Comparison of ENCODE assay signal across 1 cellular context in the genomic region with DNA sequence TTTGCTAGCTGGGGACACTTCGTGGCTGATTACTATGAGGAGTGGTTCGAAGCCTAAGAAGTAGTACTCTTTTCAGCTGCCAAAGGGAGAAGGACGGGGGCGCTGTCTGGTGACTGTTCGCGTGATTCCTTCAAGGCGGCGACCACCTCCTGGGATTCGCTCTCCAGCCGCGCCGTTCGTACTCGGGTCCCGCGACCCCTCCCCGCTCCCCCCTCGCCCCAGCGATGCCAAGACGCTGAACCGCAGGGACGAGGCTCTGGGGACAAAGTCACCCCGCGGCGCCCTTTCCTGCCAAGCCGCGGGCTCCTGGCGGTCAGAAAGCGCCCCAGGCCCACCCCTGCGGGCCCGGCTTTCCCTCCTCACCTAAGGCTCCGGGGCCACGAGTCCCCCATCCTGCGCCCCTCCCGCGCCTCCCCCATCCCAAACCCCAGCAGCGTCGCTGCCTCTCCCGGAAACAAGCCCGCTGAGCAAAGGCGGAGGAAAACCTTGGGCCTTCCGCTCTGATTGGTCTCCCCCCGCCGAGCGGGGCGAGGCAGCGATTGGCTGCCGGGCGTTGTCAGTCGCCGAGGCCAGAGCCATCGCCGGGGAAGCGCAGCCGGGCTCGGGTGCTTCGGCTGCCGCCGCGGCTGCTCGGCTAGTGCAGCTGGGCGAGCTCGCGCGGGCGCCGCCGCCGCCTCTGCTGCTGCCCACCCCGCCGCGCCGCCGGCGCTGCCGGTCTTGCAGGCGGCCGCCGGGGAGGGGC.
TF ChIP-seq lines count a peak whose summit lies in the region.

A gene (plus strand): TSS at position 572 of the 742 bp plus-strand sequence.

TF ChIP-seq in H1, 55 proteins besides CTCF, POLR2A, EP300 and RAD21:
- TF ChIP-seq JUN (IDR thresholded peaks at IDR 0.05; ENCODE audit: low read depth, low read length) (no peak), EGR1 (IDR thresholded peaks at IDR 0.05; ENCODE audit: borderline replicate concordance, low read depth, low read length) (0 out of 2 replicates have a peak, but pooled peaks have one; percentile 9), GTF2F1 (IDR thresholded peaks at IDR 0.05; ENCODE audit: borderline replicate concordance, low read depth, low read length) (no peak), RFX5 (IDR thresholded peaks at IDR 0.05; ENCODE audit: borderline replicate concordance, low read depth, low read length) (no peak), YY1 (IDR thresholded peaks at IDR 0.05; ENCODE audit: low read depth, low read length) (0 out of 2 replicates have a peak, but pooled peaks have one; percentile 4), RBBP5 (IDR thresholded peaks at IDR 0.05; ENCODE audit: borderline replicate concordance, low read depth, low read length) (0 out of 2 replicates have a peak, but pooled peaks have one; percentile 33), SP2 (IDR thresholded peaks at IDR 0.05; ENCODE audit: low read length) (peak; percentile 35), KDM1A (IDR thresholded peaks at IDR 0.05; ENCODE audit: borderline replicate concordance, low read length) (peak; percentile 70; the same call in 1 of the 2 replicates), SIRT6 (IDR thresholded peaks at IDR 0.05; ENCODE audit: low read length) (no peak), MAFK (IDR thresholded peaks at IDR 0.05; ENCODE audit: low read depth, low read length) (no peak), TCF12 (IDR thresholded peaks at IDR 0.05; ENCODE audit: low read depth, low read length) (0 out of 2 replicates have a peak, but pooled peaks have one; percentile 30), GABPA (IDR thresholded peaks at IDR 0.05; ENCODE audit: borderline replicate concordance, insufficient read depth, low read length) (no peak; the same call in 1 of the 2 replicates), TAF7 (optimal IDR thresholded peaks at IDR 0.05; ENCODE audit: borderline replicate concordance, low read depth, low read length) (peak; percentile 11), CTBP2 (IDR thresholded peaks at IDR 0.05; ENCODE audit: borderline replicate concordance, insufficient read depth, insufficient read length, low read length) (peak; percentile 54), SRF (IDR thresholded peaks at IDR 0.05; ENCODE audit: low read depth, low read length) (no peak), HDAC6 (IDR thresholded peaks at IDR 0.05; ENCODE audit: low read depth, low read length) (no peak), KDM5A (IDR thresholded peaks at IDR 0.05; ENCODE audit: low read length) (no peak), CBX8 (IDR thresholded peaks at IDR 0.05; ENCODE audit: borderline replicate concordance, low read depth, low read length) (no peak), SIN3A (conservative IDR thresholded peaks at IDR 0.05 in 1 of 2, IDR thresholded peaks at IDR 0.05 in 1 of 2; ENCODE audit: low read depth in 1 of 2, low read length in 2 of 2) (no peak; a peak in 2 of 4 replicates), HDAC2 (IDR thresholded peaks at IDR 0.05; ENCODE audit: borderline replicate concordance in 1 of 2, low read depth in 2 of 2, low read length in 2 of 2) (0 out of 4 replicates have a peak, but pooled peaks of 1 of the 2 experiments have one; percentile 8), ASH2L (IDR thresholded peaks at IDR 0.05; ENCODE audit: low read length) (peak; percentile 92), NANOG (IDR thresholded peaks at IDR 0.05; ENCODE audit: insufficient read depth, low read depth, low read length, poor library complexity, severe bottlenecking) (peak; percentile 12), BCL11A (IDR thresholded peaks at IDR 0.05; ENCODE audit: low read depth in 2 of 2, low read length in 2 of 2) (no peak), POU5F1 (IDR thresholded peaks at IDR 0.05; ENCODE audit: low read depth, low read length) (no peak), JUND (IDR thresholded peaks at IDR 0.05; ENCODE audit: low read length) (no peak), BACH1 (IDR thresholded peaks at IDR 0.05; ENCODE audit: low read length) (0 out of 2 replicates have a peak, but pooled peaks have one; percentile 27), TBP (IDR thresholded peaks at IDR 0.05; ENCODE audit: low read depth, low read length) (peak; percentile 44; the same call in 1 of the 2 replicates), SIX5 (IDR thresholded peaks at IDR 0.05; ENCODE audit: low read depth, low read length) (no peak), CEBPB (IDR thresholded peaks at IDR 0.05; ENCODE audit: low read depth, low read length) (no peak), CBX5 (IDR thresholded peaks at IDR 0.05; ENCODE audit: low read depth, low read length) (no peak), TEAD4 (IDR thresholded peaks at IDR 0.05; ENCODE audit: low read depth, low read length) (0 out of 2 replicates have a peak, but pooled peaks have one; percentile 14), SP1 (IDR thresholded peaks at IDR 0.05; ENCODE audit: low read depth, low read length) (peak; percentile 83), RXRA (IDR thresholded peaks at IDR 0.05; ENCODE audit: insufficient read depth, low read depth, low read length) (no peak), NRF1 (IDR thresholded peaks at IDR 0.05; ENCODE audit: low read depth, low read length) (no peak), EZH2 (IDR thresholded peaks at IDR 0.05; ENCODE audit: low read depth, low read length, severe bottlenecking) (no peak), POLR2AphosphoS5 (IDR thresholded peaks at IDR 0.05; ENCODE audit: low read depth, low read length) (peak; percentile 42; the same call in 1 of the 2 replicates), ZNF274 (IDR thresholded peaks at IDR 0.05; ENCODE audit: borderline replicate concordance, extremely low read depth, low read length) (no peak), BRCA1 (IDR thresholded peaks at IDR 0.05; ENCODE audit: low read depth, low read length) (no peak), SP4 (IDR thresholded peaks at IDR 0.05; ENCODE audit: low read length) (no peak), CHD2 (IDR thresholded peaks at IDR 0.05; ENCODE audit: low read length) (peak; percentile 78), TAF1 (IDR thresholded peaks at IDR 0.05; ENCODE audit: low read depth, low read length) (peak; percentile 32; the same call in 1 of the 2 replicates), CREB1 (IDR thresholded peaks at IDR 0.05) (peak; percentile 61), PHF8 (conservative IDR thresholded peaks at IDR 0.05; ENCODE audit: low read depth, low read length) (peak; percentile 80), KDM4A (IDR thresholded peaks at IDR 0.05; ENCODE audit: low read depth, low read length, severe bottlenecking) (no peak), RNF2 (IDR thresholded peaks at IDR 0.05; ENCODE audit: borderline replicate concordance, low read depth, low read length, missing control alignments, poor library complexity, severe bottlenecking) (no peak)
- TF ChIP-seq, protein P1, sequence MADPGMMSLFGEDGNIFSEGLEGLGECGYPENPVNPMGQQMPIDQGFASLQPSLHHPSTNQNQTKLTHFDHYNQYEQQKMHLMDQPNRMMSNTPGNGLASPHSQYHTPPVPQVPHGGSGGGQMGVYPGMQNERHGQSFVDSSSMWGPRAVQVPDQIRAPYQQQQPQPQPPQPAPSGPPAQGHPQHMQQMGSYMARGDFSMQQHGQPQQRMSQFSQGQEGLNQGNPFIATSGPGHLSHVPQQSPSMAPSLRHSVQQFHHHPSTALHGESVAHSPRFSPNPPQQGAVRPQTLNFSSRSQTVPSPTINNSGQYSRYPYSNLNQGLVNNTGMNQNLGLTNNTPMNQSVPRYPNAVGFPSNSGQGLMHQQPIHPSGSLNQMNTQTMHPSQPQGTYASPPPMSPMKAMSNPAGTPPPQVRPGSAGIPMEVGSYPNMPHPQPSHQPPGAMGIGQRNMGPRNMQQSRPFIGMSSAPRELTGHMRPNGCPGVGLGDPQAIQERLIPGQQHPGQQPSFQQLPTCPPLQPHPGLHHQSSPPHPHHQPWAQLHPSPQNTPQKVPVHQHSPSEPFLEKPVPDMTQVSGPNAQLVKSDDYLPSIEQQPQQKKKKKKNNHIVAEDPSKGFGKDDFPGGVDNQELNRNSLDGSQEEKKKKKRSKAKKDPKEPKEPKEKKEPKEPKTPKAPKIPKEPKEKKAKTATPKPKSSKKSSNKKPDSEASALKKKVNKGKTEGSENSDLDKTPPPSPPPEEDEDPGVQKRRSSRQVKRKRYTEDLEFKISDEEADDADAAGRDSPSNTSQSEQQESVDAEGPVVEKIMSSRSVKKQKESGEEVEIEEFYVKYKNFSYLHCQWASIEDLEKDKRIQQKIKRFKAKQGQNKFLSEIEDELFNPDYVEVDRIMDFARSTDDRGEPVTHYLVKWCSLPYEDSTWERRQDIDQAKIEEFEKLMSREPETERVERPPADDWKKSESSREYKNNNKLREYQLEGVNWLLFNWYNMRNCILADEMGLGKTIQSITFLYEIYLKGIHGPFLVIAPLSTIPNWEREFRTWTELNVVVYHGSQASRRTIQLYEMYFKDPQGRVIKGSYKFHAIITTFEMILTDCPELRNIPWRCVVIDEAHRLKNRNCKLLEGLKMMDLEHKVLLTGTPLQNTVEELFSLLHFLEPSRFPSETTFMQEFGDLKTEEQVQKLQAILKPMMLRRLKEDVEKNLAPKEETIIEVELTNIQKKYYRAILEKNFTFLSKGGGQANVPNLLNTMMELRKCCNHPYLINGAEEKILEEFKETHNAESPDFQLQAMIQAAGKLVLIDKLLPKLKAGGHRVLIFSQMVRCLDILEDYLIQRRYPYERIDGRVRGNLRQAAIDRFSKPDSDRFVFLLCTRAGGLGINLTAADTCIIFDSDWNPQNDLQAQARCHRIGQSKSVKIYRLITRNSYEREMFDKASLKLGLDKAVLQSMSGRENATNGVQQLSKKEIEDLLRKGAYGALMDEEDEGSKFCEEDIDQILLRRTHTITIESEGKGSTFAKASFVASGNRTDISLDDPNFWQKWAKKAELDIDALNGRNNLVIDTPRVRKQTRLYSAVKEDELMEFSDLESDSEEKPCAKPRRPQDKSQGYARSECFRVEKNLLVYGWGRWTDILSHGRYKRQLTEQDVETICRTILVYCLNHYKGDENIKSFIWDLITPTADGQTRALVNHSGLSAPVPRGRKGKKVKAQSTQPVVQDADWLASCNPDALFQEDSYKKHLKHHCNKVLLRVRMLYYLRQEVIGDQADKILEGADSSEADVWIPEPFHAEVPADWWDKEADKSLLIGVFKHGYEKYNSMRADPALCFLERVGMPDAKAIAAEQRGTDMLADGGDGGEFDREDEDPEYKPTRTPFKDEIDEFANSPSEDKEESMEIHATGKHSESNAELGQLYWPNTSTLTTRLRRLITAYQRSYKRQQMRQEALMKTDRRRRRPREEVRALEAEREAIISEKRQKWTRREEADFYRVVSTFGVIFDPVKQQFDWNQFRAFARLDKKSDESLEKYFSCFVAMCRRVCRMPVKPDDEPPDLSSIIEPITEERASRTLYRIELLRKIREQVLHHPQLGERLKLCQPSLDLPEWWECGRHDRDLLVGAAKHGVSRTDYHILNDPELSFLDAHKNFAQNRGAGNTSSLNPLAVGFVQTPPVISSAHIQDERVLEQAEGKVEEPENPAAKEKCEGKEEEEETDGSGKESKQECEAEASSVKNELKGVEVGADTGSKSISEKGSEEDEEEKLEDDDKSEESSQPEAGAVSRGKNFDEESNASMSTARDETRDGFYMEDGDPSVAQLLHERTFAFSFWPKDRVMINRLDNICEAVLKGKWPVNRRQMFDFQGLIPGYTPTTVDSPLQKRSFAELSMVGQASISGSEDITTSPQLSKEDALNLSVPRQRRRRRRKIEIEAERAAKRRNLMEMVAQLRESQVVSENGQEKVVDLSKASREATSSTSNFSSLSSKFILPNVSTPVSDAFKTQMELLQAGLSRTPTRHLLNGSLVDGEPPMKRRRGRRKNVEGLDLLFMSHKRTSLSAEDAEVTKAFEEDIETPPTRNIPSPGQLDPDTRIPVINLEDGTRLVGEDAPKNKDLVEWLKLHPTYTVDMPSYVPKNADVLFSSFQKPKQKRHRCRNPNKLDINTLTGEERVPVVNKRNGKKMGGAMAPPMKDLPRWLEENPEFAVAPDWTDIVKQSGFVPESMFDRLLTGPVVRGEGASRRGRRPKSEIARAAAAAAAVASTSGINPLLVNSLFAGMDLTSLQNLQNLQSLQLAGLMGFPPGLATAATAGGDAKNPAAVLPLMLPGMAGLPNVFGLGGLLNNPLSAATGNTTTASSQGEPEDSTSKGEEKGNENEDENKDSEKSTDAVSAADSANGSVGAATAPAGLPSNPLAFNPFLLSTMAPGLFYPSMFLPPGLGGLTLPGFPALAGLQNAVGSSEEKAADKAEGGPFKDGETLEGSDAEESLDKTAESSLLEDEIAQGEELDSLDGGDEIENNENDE (IDR thresholded peaks at IDR 0.05; ENCODE audit: insufficient replicate concordance, low read length), result no peak
- TF ChIP-seq, protein P2, sequence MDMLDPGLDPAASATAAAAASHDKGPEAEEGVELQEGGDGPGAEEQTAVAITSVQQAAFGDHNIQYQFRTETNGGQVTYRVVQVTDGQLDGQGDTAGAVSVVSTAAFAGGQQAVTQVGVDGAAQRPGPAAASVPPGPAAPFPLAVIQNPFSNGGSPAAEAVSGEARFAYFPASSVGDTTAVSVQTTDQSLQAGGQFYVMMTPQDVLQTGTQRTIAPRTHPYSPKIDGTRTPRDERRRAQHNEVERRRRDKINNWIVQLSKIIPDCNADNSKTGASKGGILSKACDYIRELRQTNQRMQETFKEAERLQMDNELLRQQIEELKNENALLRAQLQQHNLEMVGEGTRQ (IDR thresholded peaks at IDR 0.05; ENCODE audit: low read length), result no peak
- TF ChIP-seq, protein P3, sequence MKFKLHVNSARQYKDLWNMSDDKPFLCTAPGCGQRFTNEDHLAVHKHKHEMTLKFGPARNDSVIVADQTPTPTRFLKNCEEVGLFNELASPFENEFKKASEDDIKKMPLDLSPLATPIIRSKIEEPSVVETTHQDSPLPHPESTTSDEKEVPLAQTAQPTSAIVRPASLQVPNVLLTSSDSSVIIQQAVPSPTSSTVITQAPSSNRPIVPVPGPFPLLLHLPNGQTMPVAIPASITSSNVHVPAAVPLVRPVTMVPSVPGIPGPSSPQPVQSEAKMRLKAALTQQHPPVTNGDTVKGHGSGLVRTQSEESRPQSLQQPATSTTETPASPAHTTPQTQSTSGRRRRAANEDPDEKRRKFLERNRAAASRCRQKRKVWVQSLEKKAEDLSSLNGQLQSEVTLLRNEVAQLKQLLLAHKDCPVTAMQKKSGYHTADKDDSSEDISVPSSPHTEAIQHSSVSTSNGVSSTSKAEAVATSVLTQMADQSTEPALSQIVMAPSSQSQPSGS (IDR thresholded peaks at IDR 0.05; ENCODE audit: low read length), result no peak
- TF ChIP-seq, protein P4, sequence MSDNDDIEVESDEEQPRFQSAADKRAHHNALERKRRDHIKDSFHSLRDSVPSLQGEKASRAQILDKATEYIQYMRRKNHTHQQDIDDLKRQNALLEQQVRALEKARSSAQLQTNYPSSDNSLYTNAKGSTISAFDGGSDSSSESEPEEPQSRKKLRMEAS (IDR thresholded peaks at IDR 0.05), result peak; percentile 39; the same call in 1 of the 2 replicates
- TF ChIP-seq, protein P5, sequence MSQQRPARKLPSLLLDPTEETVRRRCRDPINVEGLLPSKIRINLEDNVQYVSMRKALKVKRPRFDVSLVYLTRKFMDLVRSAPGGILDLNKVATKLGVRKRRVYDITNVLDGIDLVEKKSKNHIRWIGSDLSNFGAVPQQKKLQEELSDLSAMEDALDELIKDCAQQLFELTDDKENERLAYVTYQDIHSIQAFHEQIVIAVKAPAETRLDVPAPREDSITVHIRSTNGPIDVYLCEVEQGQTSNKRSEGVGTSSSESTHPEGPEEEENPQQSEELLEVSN (IDR thresholded peaks at IDR 0.05), result 0 out of 2 replicates have a peak, but pooled peaks have one; percentile 46
- TF ChIP-seq, protein P6, sequence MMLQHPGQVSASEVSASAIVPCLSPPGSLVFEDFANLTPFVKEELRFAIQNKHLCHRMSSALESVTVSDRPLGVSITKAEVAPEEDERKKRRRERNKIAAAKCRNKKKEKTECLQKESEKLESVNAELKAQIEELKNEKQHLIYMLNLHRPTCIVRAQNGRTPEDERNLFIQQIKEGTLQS (IDR thresholded peaks at IDR 0.05; ENCODE audit: insufficient read depth, low read depth, low read length), result no peak
